28 cellular contexts compared by ENCODE assay signal in genomic region chr16:55373489-55373832, GRCh38. TPM values are rescaled to one million over a fixed set of nuclear protein-coding genes. Genes with fewer than 3 reads are reported as not detected.
DNase-seq lines count a peak whose midpoint lies in the region; ATAC-seq, FAIRE-seq and TF ChIP-seq lines count a peak whose summit lies in the region.
"Had no signal": no experiment of that assay in that cellular context is flagged by ENCODE, and none has a peak within 500 bp of the region (broad histone marks: within the 10 kb centered on the region; RNA-seq: fewer than 3 reads in every experiment).

No MANE protein-coding gene starts in this region.

- in situ Hi-C loops in HepG2 (cut with HindIII; ENCODE audit: extremely low pct_ligation_motif_present, low pct_unique_long_range_greater_than_20kb) = no loop called here

- H2AFZ ChIP-seq in HepG2 (ENCODE audit: low read length) = no peak overlapping the region
- peak overlapping the region; percentile 19 for H2AFZ ChIP-seq in neuronal stem cell (ENCODE audit: low read length)

- TF ChIP-seq CTCF in HepG2 (CRISPR knock-in tag; IDR thresholded peaks at IDR 0.05) (no peak), right lobe of liver (IDR thresholded peaks at IDR 0.05) (no peak), left ventricle myocardium inferior (IDR thresholded peaks at IDR 0.05; ENCODE audit: borderline replicate concordance) (no peak)

- H2BK120ac ChIP-seq in neuronal stem cell (ENCODE audit: low read depth, low read length) = no peak overlapping the region

- no peak overlapping the region for H2AK5ac ChIP-seq in neuronal stem cell (ENCODE audit: low read depth, low read length)

- no peak overlapping the region for H3K9ac ChIP-seq in HepG2 (ENCODE audit: insufficient read depth, low read depth, low read length)
- H3K9ac ChIP-seq in neuronal stem cell (ENCODE audit: low read depth, low read length, poor library complexity) = no peak overlapping the region
- H3K9ac ChIP-seq: BLaER1 treated with 17β-estradiol and CSF1 and Interleukin-3, amounts not matched to agents 10 nM and 100 nM; KMS-11 had no signal

- H3K4me2 ChIP-seq in HepG2 (ENCODE audit: low read depth, low read length) (no peak overlapping the region), neuronal stem cell (ENCODE audit: insufficient read depth, low read length, poor library complexity, severe bottlenecking) (no peak overlapping the region)
- H3K4me2 ChIP-seq: BLaER1 treated with 17β-estradiol and CSF1 and Interleukin-3, amounts not matched to agents 10 nM and 100 nM; KMS-11 had no signal

- H2BK15ac ChIP-seq in neuronal stem cell (ENCODE audit: low read length) = no peak overlapping the region

- no peak overlapping the region for H3K23ac ChIP-seq in neuronal stem cell (ENCODE audit: low read depth, low read length, poor library complexity)

- H4K91ac ChIP-seq in neuronal stem cell (ENCODE audit: low read depth, low read length, poor library complexity) = no peak overlapping the region

- H4K8ac ChIP-seq in neuronal stem cell (ENCODE audit: low read depth, low read length) = no peak overlapping the region

- TF ChIP-seq POLR2A in HepG2 (IDR thresholded peaks at IDR 0.05; ENCODE audit: insufficient read depth in 1 of 2, low read depth in 2 of 2, low read length in 2 of 2) (no peak), right lobe of liver (IDR thresholded peaks at IDR 0.05) (no peak)

- no peak overlapping the region for H2BK12ac ChIP-seq in neuronal stem cell (ENCODE audit: low read length)

- ATAC-seq in HepG2 (no peak), right lobe of liver (no peak), GM21619 (IDR thresholded peaks at IDR 0.05; ENCODE audit: unreplicated experiment) (no peak)
- ATAC-seq: Panc1 had no signal

- no peak overlapping the region for H3K14ac ChIP-seq in neuronal stem cell (ENCODE audit: low read length)

- FAIRE-seq in HepG2 (lab: Jason Lieb, UNC) = no peak
- FAIRE-seq: GM12892, H1 had no signal

- CTCF ChIA-PET in HepG2 (lab: Yijun Ruan, JAX; ENCODE audit: low intra/inter-chr PET ratio, low total read pairs) = no interaction called here

- peaks cover 0 to 50% of the 10 kb centered on the region in 2 experiments; a peak in 3 of 5 replicates for H3K27me3 ChIP-seq in HepG2 (ENCODE audit: control insufficient read depth in 1 of 2, insufficient read depth in 2 of 2, low read length in 2 of 2)
- peaks cover 0 to 5% of the 10 kb centered on the region in 2 donors for H3K27me3 ChIP-seq in right lobe of liver
- peaks cover 11% of the 10 kb centered on the region for H3K27me3 ChIP-seq in left ventricle myocardium inferior (ENCODE audit: low read depth)
- no peaks in the 10 kb centered on the region for H3K27me3 ChIP-seq in neuronal stem cell (ENCODE audit: control insufficient read depth in 3 of 3, insufficient read depth in 3 of 3, low read depth in 1 of 3, low read length in 3 of 3)

- peaks cover 7% of the 10 kb centered on the region for H3K4me1 ChIP-seq in HepG2 (ENCODE audit: insufficient read depth, low read length)
- no peaks in the 10 kb centered on the region for H3K4me1 ChIP-seq in right lobe of liver
- H3K4me1 ChIP-seq in left ventricle myocardium inferior = peaks cover 32% of the 10 kb centered on the region
- peaks cover 5 to 37% of the 10 kb centered on the region in 2 donors for H3K4me1 ChIP-seq in neuronal stem cell (ENCODE audit: control insufficient read depth in 2 of 2, insufficient read depth in 1 of 2, low read depth in 1 of 2, low read length in 2 of 2)

- no peak for DNase-seq in HepG2 (ENCODE audit: low spot score)
- DNase-seq in right lobe of liver = no peak
- no peak for DNase-seq in left ventricle myocardium inferior
- no peak for DNase-seq in neuronal stem cell (ENCODE audit: low spot score)
- DNase-seq in activated CD8-positive, alpha-beta memory T cell treated with anti-CD3 and anti-CD28 coated beads, Interleukin-2, amount 50 U/mL, for 48 hours = no peak
- no peak for DNase-seq in activated gamma-delta T cell treated with Interleukin-2 at 50 U/mL for 16 hours
- DNase-seq: AML-193; CD4-positive, alpha-beta T cell; DMS153; DND-41; HCEC 1CT; IMR-90; NCI-H1048; NCI-H1694; NCI-H2029 treated with DMSO at 0.1 percent for 48 hours; NCI-H526 treated with DMSO at 0.1 percent for 48 hours; SIG-M5 had no signal

- no peak for TF ChIP-seq RAD21 in HepG2 (CRISPR knock-in tag; IDR thresholded peaks at IDR 0.05)

- POLR2A ChIA-PET in HepG2 (lab: Yijun Ruan, JAX) = no interaction called here

- TF ChIP-seq EP300 in HepG2 (IDR thresholded peaks at IDR 0.05; ENCODE audit: low read depth in 2 of 2, low read length in 2 of 2) (no peak), HepG2 (CRISPR knock-in tag; IDR thresholded peaks at IDR 0.05; ENCODE audit: borderline replicate concordance) (no peak)

- intact Hi-C loops in HepG2 (cut with micrococcal nuclease; ENCODE audit: unreplicated experiment) = no loop called here
- intact Hi-C loops in right lobe of liver (cut with DNase I) = no loop called here
- intact Hi-C loops in left ventricle myocardium inferior (cut with micrococcal nuclease) = no loop called here

- no peak overlapping the region for H3K4me3 ChIP-seq in HepG2 (replicated peaks in 1 of 3; ENCODE audit: insufficient read depth in 1 of 3, low read depth in 2 of 3, low read length in 3 of 3)
- H3K4me3 ChIP-seq in right lobe of liver = no peak overlapping the region
- no peak overlapping the region for H3K4me3 ChIP-seq in left ventricle myocardium inferior
- no peak overlapping the region for H3K4me3 ChIP-seq in neuronal stem cell (ENCODE audit: low read length in 2 of 2)
- H3K4me3 ChIP-seq: BLaER1 treated with 17β-estradiol and CSF1 and Interleukin-3, amounts not matched to agents 10 nM and 100 nM; SK-N-MC had no signal

- no peaks in the 10 kb centered on the region for H3K79me1 ChIP-seq in neuronal stem cell (ENCODE audit: low read depth, low read length)

- no peak overlapping the region for H3K27ac ChIP-seq in HepG2 (ENCODE audit: extremely low read length, insufficient read depth, low read length)
- no peak overlapping the region for H3K27ac ChIP-seq in right lobe of liver
- peak overlapping the region; percentile 87 for H3K27ac ChIP-seq in left ventricle myocardium inferior (replicated peaks)
- H3K27ac ChIP-seq in neuronal stem cell (replicated peaks; ENCODE audit: low read length) = no peak overlapping the region
- H3K27ac ChIP-seq: BLaER1 treated with 17β-estradiol and CSF1 and Interleukin-3, amounts not matched to agents 10 nM and 100 nM; KMS-11; RWPE1; SK-N-MC had no signal

- H3K18ac ChIP-seq in neuronal stem cell (ENCODE audit: low read length) = no peak overlapping the region

- no peaks in the 10 kb centered on the region for H4K20me1 ChIP-seq in HepG2 (ENCODE audit: insufficient read depth, low read length)
- H4K20me1 ChIP-seq: BLaER1 treated with 17β-estradiol and CSF1 and Interleukin-3, amounts not matched to agents 10 nM and 100 nM had no signal

- BruUV-seq in HepG2 (replicated peaks; lab: Mats Ljungman, UMichigan) = no TSS peak

- H3K79me2 ChIP-seq in HepG2 (ENCODE audit: insufficient read depth, low read length) = no peaks in the 10 kb centered on the region

- H3K4ac ChIP-seq in neuronal stem cell (ENCODE audit: low read length) = no peak overlapping the region

- H2BK5ac ChIP-seq in neuronal stem cell (ENCODE audit: low read length) = no peak overlapping the region

- H3K9me3 ChIP-seq in HepG2 (ENCODE audit: low read length) (no peaks in the 10 kb centered on the region), right lobe of liver (no peaks in the 10 kb centered on the region), left ventricle myocardium inferior (replicated peaks) (no peaks in the 10 kb centered on the region), neuronal stem cell (replicated peaks in 1 of 2; ENCODE audit: control insufficient read depth in 2 of 2, insufficient read depth in 1 of 2, low read depth in 1 of 2, low read length in 2 of 2) (no peaks in the 10 kb centered on the region)
- H3K9me3 ChIP-seq: BLaER1 treated with 17β-estradiol and CSF1 and Interleukin-3, amounts not matched to agents 10 nM and 100 nM had no signal

- H3K36me3 ChIP-seq in HepG2 (replicated peaks in 1 of 2; ENCODE audit: control insufficient read depth in 1 of 2, insufficient read depth in 2 of 2, low read length in 2 of 2) (no peaks in the 10 kb centered on the region), right lobe of liver (no peaks in the 10 kb centered on the region), left ventricle myocardium inferior (no peaks in the 10 kb centered on the region), neuronal stem cell (replicated peaks in 1 of 2; ENCODE audit: control insufficient read depth in 2 of 2, insufficient read depth in 2 of 2, low read length in 2 of 2) (no peaks in the 10 kb centered on the region)
- H3K36me3 ChIP-seq: BLaER1 treated with 17β-estradiol and CSF1 and Interleukin-3, amounts not matched to agents 10 nM and 100 nM had no signal

RNA-seq across cellular contexts. Expression of gene IRX6, which starts 49.5 kb away (rescaled TPM):
- not detected in 2 replicates for total RNA-seq in HepG2 (2016; rRNA removed; fragmentation: Illumina TruSeq; extraction: Trizol)
- not detected in 2 replicates for total RNA-seq in HepG2 (2016; cell fraction: cytosol; rRNA removed; fragmentation: Illumina TruSeq; extraction: Trizol; ENCODE audit: low read depth)
- not detected in 2 replicates for total RNA-seq in HepG2 (2016; cell fraction: insoluble cytoplasmic fraction; rRNA removed; fragmentation: Illumina TruSeq; extraction: Trizol)
- not detected in 2 replicates for total RNA-seq in HepG2 (2016; cell fraction: membrane; rRNA removed; fragmentation: Illumina TruSeq; extraction: Trizol)
- total RNA-seq in HepG2 (2016; cell fraction: nucleus; rRNA removed; fragmentation: Illumina TruSeq; extraction: Trizol) = not detected in 2 replicates
- not detected in 2 replicates for polyA plus RNA-seq in HepG2 (2011; rRNA removed)
- polyA plus RNA-seq in HepG2 (2011; cell fraction: cytosol; rRNA removed) = not detected in 2 replicates
- not detected in 2 replicates for polyA plus RNA-seq in HepG2 (2011; cell fraction: nucleus; rRNA removed)
- polyA plus RNA-seq in HepG2 (2012) = not detected in 2 replicates
- not detected in 2 replicates for polyA plus RNA-seq in HepG2 (2016; cell fraction: cytosol; fragmentation: Illumina TruSeq; extraction: Trizol; ENCODE audit: low read depth)
- not detected in 2 replicates for polyA plus RNA-seq in HepG2 (2016; cell fraction: insoluble cytoplasmic fraction; fragmentation: Illumina TruSeq; extraction: Trizol; ENCODE audit: low read depth)
- polyA plus RNA-seq in HepG2 (2016; cell fraction: membrane; fragmentation: Illumina TruSeq; extraction: Trizol; ENCODE audit: low read depth) = not detected in 2 replicates
- not detected in 2 replicates for polyA plus RNA-seq in HepG2 (2016; cell fraction: nucleus; fragmentation: Illumina TruSeq; extraction: Trizol; ENCODE audit: insufficient read depth, low read depth)
- polyA minus RNA-seq in HepG2 (2011; rRNA and poly(A)+ RNA removed; ENCODE audit: low replicate concordance) = not detected in 2 replicates
- not detected in 2 replicates for polyA minus RNA-seq in HepG2 (2011; cell fraction: cytosol; rRNA and poly(A)+ RNA removed)
- polyA minus RNA-seq in HepG2 (2011; cell fraction: nucleus; rRNA and poly(A)+ RNA removed) = not detected in 2 replicates
- total RNA-seq in right lobe of liver = not detected
- total RNA-seq in left ventricle myocardium inferior = 13.0 TPM
- polyA plus RNA-seq in neuronal stem cell (2013, experiment 1 of 2) = 0.07 TPM
- polyA plus RNA-seq in neuronal stem cell (2013, experiment 2 of 2) = 0.06 TPM
- total RNA-seq: CD4-positive, alpha-beta T cell; IMR-90; NCI-H460; OCI-LY7 had no signal
- polyA plus RNA-seq: AG04450, H1, IMR-90 had no signal

Comparison
In these comparisons a context has a peak if more than half of its experiments do, and no peak if none do; other contexts are left out.
1. RNA of gene IRX6, which starts 49.5 kb away (total RNA-seq): 13.0 TPM in left ventricle myocardium inferior (single experiment); not detected in HepG2 and not detected in right lobe of liver; every median in the first group is over 10 times any median in the second.